Comparison of ENCODE assay signal across 9 cellular contexts in genomic region chr2:64749446-64749845, GRCh38.
DNase-seq lines count a peak whose midpoint lies in the region; ATAC-seq, FAIRE-seq and TF ChIP-seq lines count a peak whose summit lies in the region.
"Had no signal": no experiment of that assay in that cellular context is flagged by ENCODE, and none has a peak within 500 bp of the region (broad histone marks: within the 10 kb centered on the region; RNA-seq: fewer than 3 reads in every experiment).

No MANE protein-coding gene starts in this region.

- H3K4me1 ChIP-seq in GM12878 (ENCODE audit: control insufficient read depth, insufficient read depth, low read length) (0 out of 2 replicates have a peak, but pooled peaks cover 3% of the 10 kb centered on the region), lower lobe of right lung (peaks cover 10% of the 10 kb centered on the region), upper lobe of left lung (peaks cover 14 to 24% (median 19%) of the 10 kb centered on the region in 4 donors)

- H3K27me3 ChIP-seq in GM12878 (replicated peaks in 1 of 2; ENCODE audit: control insufficient read depth in 2 of 2, insufficient read depth in 2 of 2, low read length in 1 of 2) (no peaks in the 10 kb centered on the region), lower lobe of right lung (ENCODE audit: low read depth) (no peaks in the 10 kb centered on the region), upper lobe of left lung (no peaks in the 10 kb centered on the region)

- H3K27me3 Mint-ChIP-seq in activated naive CD4-positive, alpha-beta T cell treated with anti-CD3 and anti-CD28 coated beads, Interleukin-2, amount 50 U/mL, for 24 hours = no peaks in the 10 kb centered on the region

- intact Hi-C loops in GM12878 (cut with micrococcal nuclease; ENCODE audit: unreplicated experiment) (loop anchor here (2.0 kb wide), 1 partner anchor 51 kb away; no protein-coding TSS in a partner anchor), lower lobe of right lung (cut with DNase I) (no loop called here), posterior cingulate gyrus (cut with DNase I) (no loop called here)

- FAIRE-seq in GM12878 (lab: Jason Lieb, UNC) = no peak

- TF ChIP-seq RAD21 in GM12878 (IDR thresholded peaks at IDR 0.05; ENCODE audit: insufficient read depth, low read depth, low read length) = no peak

- H3K9ac ChIP-seq in GM12878 (ENCODE audit: control insufficient read depth, insufficient read depth, low read length) = peak overlapping the region; percentile 91

- TF ChIP-seq CTCF in GM12878 (IDR thresholded peaks at IDR 0.05 in 2 of 3, conservative IDR thresholded peaks at IDR 0.05 in 1 of 3; ENCODE audit: control insufficient read depth in 2 of 3, extremely low read depth in 1 of 3, insufficient read depth in 1 of 3, low read depth in 3 of 3, low read length in 3 of 3) = no peak
- TF ChIP-seq CTCF in lower lobe of right lung (IDR thresholded peaks at IDR 0.05) = no peak
- no peak for TF ChIP-seq CTCF in upper lobe of left lung (IDR thresholded peaks at IDR 0.05)

- no peak for TF ChIP-seq EP300 in GM12878 (IDR thresholded peaks at IDR 0.05; ENCODE audit: borderline replicate concordance in 1 of 2, control insufficient read depth in 1 of 2, low read depth in 2 of 2, low read length in 2 of 2)
- TF ChIP-seq EP300 in upper lobe of left lung (IDR thresholded peaks at IDR 0.05) = no peak

- H3K36me3 ChIP-seq in GM12878 (ENCODE audit: control insufficient read depth in 2 of 2, insufficient read depth in 2 of 2, low read length in 1 of 2) (no peaks in the 10 kb centered on the region), lower lobe of right lung (no peaks in the 10 kb centered on the region), upper lobe of left lung (no peaks in the 10 kb centered on the region)

- SMC1A ChIA-PET in GM12878 (lab: Charles Lee; ENCODE audit: uncharacterized antibody, unreplicated experiment) = interaction anchor here (0.8 to 35.8 kb wide), 13 partner anchors 8 to 224 kb away, joined by 3 to 945 read pairs (median 7); partner anchors contain the start of gene SERTAD2

- H2AFZ ChIP-seq in GM12878 (ENCODE audit: control insufficient read depth, low read depth, low read length) = peak overlapping the region; percentile 75; the same call in 1 of the 2 replicates

- peak overlapping the region; percentile 93 for H3K27ac Mint-ChIP-seq in activated naive CD4-positive, alpha-beta T cell treated with anti-CD3 and anti-CD28 coated beads, Interleukin-2, amount 50 U/mL, for 24 hours

- WGBS in GM12878 (ENCODE audit: insufficient coverage, insufficient replicate concordance, low lambda C conversion rate, missing lambda C conversion rate) = 1% methylated on average over 4 of the region's 4 CpGs
- 25 to 31% methylated on average over 4 of the region's 4 CpGs for WGBS in upper lobe of left lung, 2 donors

- H3K9me3 ChIP-seq in GM12878 (replicated peaks; ENCODE audit: control insufficient read depth, insufficient read depth, low read length) = no peaks in the 10 kb centered on the region
- H3K9me3 ChIP-seq in lower lobe of right lung = no peaks in the 10 kb centered on the region
- H3K9me3 ChIP-seq in upper lobe of left lung = no peaks in the 10 kb centered on the region

- H3K79me2 ChIP-seq in GM12878 (ENCODE audit: control insufficient read depth, insufficient read depth, low read length) = peaks cover 62% of the 10 kb centered on the region

- H3K4me1 Mint-ChIP-seq in activated naive CD4-positive, alpha-beta T cell treated with anti-CD3 and anti-CD28 coated beads, Interleukin-2, amount 50 U/mL, for 24 hours = peaks cover 34% of the 10 kb centered on the region

- no peaks in the 10 kb centered on the region for H4K20me1 ChIP-seq in GM12878 (ENCODE audit: control insufficient read depth, insufficient read depth)

- TF ChIP-seq POLR2A in GM12878 (IDR thresholded peaks at IDR 0.05; ENCODE audit: low read depth, low read length) (no peak), upper lobe of left lung (IDR thresholded peaks at IDR 0.05) (no peak)

- H3K4me2 ChIP-seq in GM12878 (ENCODE audit: control insufficient read depth, insufficient read depth) = peak overlapping the region; percentile 87

- CTCF ChIA-PET in GM12878 (lab: Yijun Ruan, JAX) = interaction anchor here (0.7 to 14.2 kb wide), 24 partner anchors 12 to 227 kb away, joined by 3 to 153 read pairs (median 4); partner anchors contain the start of gene SERTAD2

- RAD21 ChIA-PET in GM12878 (lab: Charles Lee; ENCODE audit: unreplicated experiment) = interaction anchor here (0.6 to 15.2 kb wide), 20 partner anchors 8 to 226 kb away, joined by 3 to 514 read pairs (median 9); partner anchors contain the start of genes AFTPH and SERTAD2

- H3K27ac ChIP-seq in GM12878 (ENCODE audit: control insufficient read depth, insufficient read depth) (peak overlapping the region; percentile 92), lower lobe of right lung (peak overlapping the region; percentile 95), upper lobe of left lung (peak overlapping the region; percentile 93 to 99 (median 96))

- in situ Hi-C loops in GM12878 (cut with MboI) = no loop called here

- no peaks in the 10 kb centered on the region for H3K9me3 Mint-ChIP-seq in activated naive CD4-positive, alpha-beta T cell treated with anti-CD3 and anti-CD28 coated beads, Interleukin-2, amount 50 U/mL, for 24 hours

- no peaks in the 10 kb centered on the region for H3K36me3 Mint-ChIP-seq in activated naive CD4-positive, alpha-beta T cell treated with anti-CD3 and anti-CD28 coated beads, Interleukin-2, amount 50 U/mL, for 24 hours

- ATAC-seq in GM12878 = no peak
- ATAC-seq in lower lobe of right lung = no peak
- ATAC-seq in upper lobe of left lung (ENCODE audit: low FRiP score in 2 of 2) = no peak

- peak overlapping the region; percentile 93 for H3K4me3 Mint-ChIP-seq in activated naive CD4-positive, alpha-beta T cell treated with anti-CD3 and anti-CD28 coated beads, Interleukin-2, amount 50 U/mL, for 24 hours

- no peak for DNase-seq in activated naive CD4-positive, alpha-beta T cell treated with Interleukin-2 at 50 U/mL for 16 hours
- no peak for DNase-seq in GM12878 (ENCODE audit: low read depth, low spot score)
- no peak for DNase-seq in lower lobe of right lung
- no peak for DNase-seq in upper lobe of left lung
- no peak for DNase-seq in posterior cingulate gyrus
- DNase-seq in NCI-H69 (lab: John Stamatoyannopoulos, UW) = no peak
- no peak for DNase-seq in NCI-H748 treated with DMSO at 0.1 percent for 48 hours (lab: John Stamatoyannopoulos, UW)
- DNase-seq: NCI-H1105 had no signal

- H3K4me3 ChIP-seq in GM12878 = peak overlapping the region; percentile 98
- peak overlapping the region; percentile 70 for H3K4me3 ChIP-seq in lower lobe of right lung
- H3K4me3 ChIP-seq in upper lobe of left lung = peak overlapping the region in 3 of 4 donors; percentile 51 to 81 (median 71)

- TSS peak; percentile 59 for BruUV-seq in GM12878 (replicated peaks; lab: Mats Ljungman, UMichigan)

- POLR2A ChIA-PET in GM12878 (lab: Charles Lee) = interaction anchor here (0.6 to 8.4 kb wide), 24 partner anchors 9 to 225 kb away, joined by 3 to 195 read pairs (median 6); partner anchors contain the start of gene SERTAD2

TF ChIP-seq in GM12878, 131 proteins besides CTCF, POLR2A, EP300 and RAD21:
- TF ChIP-seq MTA3 (IDR thresholded peaks at IDR 0.05; ENCODE audit: borderline replicate concordance, low read length) = 0 out of 2 replicates have a peak, but pooled peaks have one; percentile 35
- no peak for TF ChIP-seq SPI1 (IDR thresholded peaks at IDR 0.05; ENCODE audit: borderline replicate concordance, insufficient read depth, low read depth, low read length)
